12 cellular contexts compared by ENCODE assay signal in genomic region chr1:85629532-85629920, GRCh38. TPM values are rescaled to one million over a fixed set of nuclear protein-coding genes. Genes with fewer than 3 reads are reported as not detected.
DNase-seq lines count a peak whose midpoint lies in the region; ATAC-seq, FAIRE-seq and TF ChIP-seq lines count a peak whose summit lies in the region.
"Had no signal": no experiment of that assay in that cellular context is flagged by ENCODE, and none has a peak within 500 bp of the region (broad histone marks: within the 10 kb centered on the region; RNA-seq: fewer than 3 reads in every experiment).

No MANE protein-coding gene starts in this region.

- H3K9me3 ChIP-seq in HUES6 (ENCODE audit: control insufficient read depth, insufficient read depth, low read depth, low read length) = no peaks in the 10 kb centered on the region
- H3K9me3 ChIP-seq in K562 (replicated peaks; ENCODE audit: control insufficient read depth, insufficient read depth, low read depth, low read length) = no peaks in the 10 kb centered on the region
- no peaks in the 10 kb centered on the region for H3K9me3 ChIP-seq in liver (ENCODE audit: control insufficient read depth in 4 of 4, low read length in 3 of 4)
- H3K9me3 ChIP-seq in tibial artery = no peaks in the 10 kb centered on the region
- H3K9me3 ChIP-seq: adrenal gland had no signal

- TF ChIP-seq RAD21 in K562 (CRISPR knock-in tag; conservative IDR thresholded peaks at IDR 0.05 in 1 of 2, IDR thresholded peaks at IDR 0.05 in 1 of 2) = no peak
- TF ChIP-seq RAD21 in liver (IDR thresholded peaks at IDR 0.05) = peak; percentile 28 to 34

- in situ Hi-C loops in K562 (cut with MboI) = no loop called here

- TF ChIP-seq CTCF in K562 (IDR thresholded peaks at IDR 0.05 in 2 of 3, conservative IDR thresholded peaks at IDR 0.05 in 1 of 3; ENCODE audit: insufficient read depth in 2 of 3, low read depth in 1 of 3, low read length in 3 of 3) = no peak
- TF ChIP-seq CTCF in liver (IDR thresholded peaks at IDR 0.05; ENCODE audit: low read depth, low read length, missing input control) = no peak
- TF ChIP-seq CTCF in tibial artery (IDR thresholded peaks at IDR 0.05) = no peak

- H3K9ac ChIP-seq in HUES6 (ENCODE audit: low read length) (peak overlapping the region; percentile 58), K562 (ENCODE audit: insufficient read depth in 1 of 2, low read depth in 2 of 2, low read length in 2 of 2) (no peak overlapping the region), liver (ENCODE audit: low read depth in 1 of 2, low read length in 2 of 2) (peak overlapping the region in 1 of 2 donors; percentile 83)

- peak overlapping the region; percentile 34; the same call in 1 of the 2 replicates for H2AFZ ChIP-seq in K562 (ENCODE audit: low read depth, low read length)

- H3K4me3 ChIP-seq in HUES6 (ENCODE audit: low read depth, low read length) = no peak overlapping the region
- no peak overlapping the region for H3K4me3 ChIP-seq in K562
- peak overlapping the region in 2 of 3 donors; percentile 27 to 35 for H3K4me3 ChIP-seq in liver (ENCODE audit: low read depth in 1 of 3, low read length in 3 of 3)
- no peak overlapping the region for H3K4me3 ChIP-seq in tibial artery
- H3K4me3 ChIP-seq: adrenal gland had no signal

- intact Hi-C loops in K562 (cut with micrococcal nuclease) = no loop called here
- intact Hi-C loops in tibial artery (cut with DNase I; ENCODE audit: low total_unique reads) = no loop called here

- DNase-seq in K562 (ENCODE audit: extremely low read depth in 1 of 4, low spot score in 3 of 4) (no peak), tibial artery (no peak), NCI-H2107 treated with DMSO at 0.1 percent for 48 hours (lab: John Stamatoyannopoulos, UW; ENCODE audit: unreplicated experiment) (no peak), NCI-H69 (lab: John Stamatoyannopoulos, UW) (no peak)
- no peak for DNase-seq in stimulated activated CD4-positive, alpha-beta T cell treated with anti-CD3 and anti-CD28 coated beads, Interleukin-4, amount 100 ng/mL, for 24 hours
- DNase-seq: activated CD8-positive, alpha-beta memory T cell treated with anti-CD3 and anti-CD28 coated beads, Interleukin-2, amount 10 ng/mL, durations not matched to agents 7 days and 5 days; adrenal gland; T-helper 2 cell had no signal

- CTCF ChIA-PET in K562 (lab: Yijun Ruan, JAX; ENCODE audit: low intra/inter-chr PET ratio) = no interaction called here

- H3K36me3 ChIP-seq in HUES6 (ENCODE audit: control insufficient read depth, insufficient read depth, low read length) (no peaks in the 10 kb centered on the region), K562 (ENCODE audit: control insufficient read depth, insufficient read depth, low read length) (no peaks in the 10 kb centered on the region; the same call in 2 of the 3 replicates), liver (ENCODE audit: control insufficient read depth in 4 of 4, insufficient read depth in 3 of 4, low read depth in 1 of 4, low read length in 3 of 4) (no peaks in the 10 kb centered on the region), tibial artery (no peaks in the 10 kb centered on the region)
- H3K36me3 ChIP-seq: adrenal gland had no signal

- ATAC-seq in K562 = no peak
- ATAC-seq: activated CD8-positive, alpha-beta memory T cell treated with anti-CD3 and anti-CD28 coated beads, Interleukin-2, amount 10 ng/mL, durations not matched to agents 7 days and 5 days; stimulated activated effector memory CD8-positive, alpha-beta T cell treated with anti-CD3 and anti-CD28 coated beads, Interleukin-12 subunit alpha, Interleukin-12 subunit beta, amount 100 ng/mL, for 72 hours had no signal

- no peak for FAIRE-seq in K562 (lab: Jason Lieb, UNC)
- FAIRE-seq: endometrium had no signal

- no peaks in the 10 kb centered on the region for H3K79me2 ChIP-seq in K562 (ENCODE audit: control insufficient read depth, insufficient read depth, low read length)

- POLR2A ChIA-PET in K562 (lab: Yijun Ruan, JAX) = interaction anchor here (0.7 to 1.4 kb wide), 4 partner anchors 9 to 327 kb away, joined by 3 to 4 read pairs (median 3); partner anchors contain the start of gene CCN1

- H3K9me1 ChIP-seq in K562 (ENCODE audit: control insufficient read depth, insufficient read depth, low read length) = no peaks in the 10 kb centered on the region

- WGBS in K562 (ENCODE audit: insufficient coverage, low coverage, missing lambda C conversion rate) = 43% methylated on average over 2 of the region's 2 CpGs
- 20% methylated on average over 2 of the region's 2 CpGs for WGBS in liver

- BruUV-seq in K562 (replicated peaks; lab: Mats Ljungman, UMichigan) = no TSS peak

- no peaks in the 10 kb centered on the region for H4K20me1 ChIP-seq in K562 (replicated peaks; ENCODE audit: control insufficient read depth, insufficient read depth, low read length)

- H3K27ac ChIP-seq in HUES6 (ENCODE audit: low read depth, low read length) (peak overlapping the region; percentile 56; the same call in 1 of the 2 replicates), K562 (ENCODE audit: extremely low read depth, low read depth, low read length) (no peak overlapping the region; the same call in 2 of the 3 replicates), liver (ENCODE audit: low read depth in 1 of 2, low read length in 2 of 2) (peak overlapping the region; percentile 83 to 90), tibial artery (peak overlapping the region; percentile 69 to 79)

- H3K4me1 ChIP-seq in HUES6 (ENCODE audit: control insufficient read depth, insufficient read depth, low read length) (peaks cover 15% of the 10 kb centered on the region), K562 (replicated peaks in 1 of 2; ENCODE audit: control insufficient read depth in 2 of 2, insufficient read depth in 2 of 2, low read length in 2 of 2) (peaks cover 8 to 11% of the 10 kb centered on the region in 2 experiments; a peak in 3 of 5 replicates), liver (ENCODE audit: control insufficient read depth in 4 of 4, insufficient read depth in 4 of 4, low read length in 3 of 4) (peaks cover 1 to 9% (median 6%) of the 10 kb centered on the region in 4 donors), tibial artery (peaks cover 0 to 41% (median 19%) of the 10 kb centered on the region in 4 donors)
- H3K4me1 ChIP-seq: adrenal gland had no signal

- peak overlapping the region; percentile 35 for H3K4me2 ChIP-seq in K562 (ENCODE audit: insufficient read depth, low read length)

- TF ChIP-seq POLR2A in K562 (conservative IDR thresholded peaks at IDR 0.05) = no peak

- H3K27me3 ChIP-seq in HUES6 (ENCODE audit: control insufficient read depth, insufficient read depth, low read length) (no peaks in the 10 kb centered on the region), K562 (ENCODE audit: control insufficient read depth in 2 of 2, insufficient read depth in 2 of 2, low read length in 2 of 2) (no peaks in the 10 kb centered on the region), liver (ENCODE audit: control insufficient read depth in 4 of 4, insufficient read depth in 4 of 4, low read length in 3 of 4) (no peaks in the 10 kb centered on the region), tibial artery (no peaks in the 10 kb centered on the region)
- H3K27me3 ChIP-seq: adrenal gland had no signal

- no peak for TF ChIP-seq EP300 in K562 (IDR thresholded peaks at IDR 0.05; ENCODE audit: low read length)

TF ChIP-seq in K562, 482 proteins besides CTCF, POLR2A, EP300 and RAD21 (continues in another document):
- TF ChIP-seq CTBP1 (IDR thresholded peaks at IDR 0.05; ENCODE audit: borderline replicate concordance) = no peak

TF ChIP-seq in liver, 16 proteins besides CTCF, POLR2A, EP300 and RAD21 (continues in another document):
- TF ChIP-seq, protein P1, sequence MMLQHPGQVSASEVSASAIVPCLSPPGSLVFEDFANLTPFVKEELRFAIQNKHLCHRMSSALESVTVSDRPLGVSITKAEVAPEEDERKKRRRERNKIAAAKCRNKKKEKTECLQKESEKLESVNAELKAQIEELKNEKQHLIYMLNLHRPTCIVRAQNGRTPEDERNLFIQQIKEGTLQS (IDR thresholded peaks at IDR 0.05) = peak; percentile 42
- TF ChIP-seq RXRA (IDR thresholded peaks at IDR 0.05) (peak; percentile 62 to 72), SP1 (IDR thresholded peaks at IDR 0.05) (peak; percentile 84), HNF4A (conservative IDR thresholded peaks at IDR 0.05) (peak; percentile 53 to 61), TAF1 (conservative IDR thresholded peaks at IDR 0.05) (peak; percentile 85), GABPA (IDR thresholded peaks at IDR 0.05 in 1 of 2, conservative IDR thresholded peaks at IDR 0.05 in 1 of 2) (peak in 1 of 2 donors; percentile 44), YY1 (IDR thresholded peaks at IDR 0.05) (peak; percentile 66), HNF4G (IDR thresholded peaks at IDR 0.05) (no peak), NR2F2 (IDR thresholded peaks at IDR 0.05) (no peak), FOXA1 (IDR thresholded peaks at IDR 0.05) (peak; percentile 47), JUND (IDR thresholded peaks at IDR 0.05) (peak; percentile 31 to 71)
- TF ChIP-seq, protein P2, sequence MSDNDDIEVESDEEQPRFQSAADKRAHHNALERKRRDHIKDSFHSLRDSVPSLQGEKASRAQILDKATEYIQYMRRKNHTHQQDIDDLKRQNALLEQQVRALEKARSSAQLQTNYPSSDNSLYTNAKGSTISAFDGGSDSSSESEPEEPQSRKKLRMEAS (IDR thresholded peaks at IDR 0.05) = peak; percentile 60

RNA-seq across cellular contexts. Expression of gene CCN1, which starts 49.0 kb away (rescaled TPM):
- total RNA-seq in K562 (2011; cell fraction: chromatin; rRNA removed; ENCODE audit: low replicate concordance) = 2.5 and 3.1 TPM in 2 replicates
- 3.2 and 3.4 TPM in 2 replicates for total RNA-seq in K562 (2011; cell fraction: nucleolus; rRNA removed)
- total RNA-seq in K562 (2011; cell fraction: nucleoplasm; rRNA removed) = 2.0 and 2.7 TPM in 2 replicates
- total RNA-seq in K562 (2014; rRNA removed) (0.27 and 1.0 TPM in 2 replicates), K562 (2014; rRNA removed; fragmentation: Illumina TruSeq; extraction: Trizol) (1.2 and 1.5 TPM in 2 replicates), K562 (2015; rRNA removed; fragmentation: Illumina TruSeq; extraction: Trizol) (0.62 and 0.64 TPM in 2 replicates), K562 (2021) (3.8 and 4.2 TPM in 2 replicates), liver (1 to 10 TPM; 3.5 to 5.9 TPM)
- polyA plus RNA-seq in K562 (2011; rRNA removed) (0.31 and 0.59 TPM in 2 replicates), K562 (2014; fragmentation: Illumina TruSeq; extraction: Trizol) (1.5 and 2.8 TPM in 2 replicates), K562 (2014; fragmentation: Nextera tagmentation; extraction: Ambion mirVana) (under 1 TPM; 0.41 to 0.53 TPM), K562 (2014; rRNA removed) (1.7 and 4.2 TPM in 2 replicates), liver (10 to 100 TPM; 14.1 to 54.4 TPM)
- polyA plus RNA-seq in K562 (2011; cell fraction: cytosol; rRNA removed) = 0.69 and 1.1 TPM in 2 replicates
- polyA plus RNA-seq in K562 (2011; cell fraction: nucleus; rRNA removed) = 2.1 and 2.4 TPM in 2 replicates
- 2.7 and 3.6 TPM in 2 replicates for polyA plus RNA-seq in K562 (2012)
- polyA minus RNA-seq in K562 (2011; rRNA and poly(A)+ RNA removed) = 0.72 and 0.95 TPM in 2 replicates
- 0.73 and 0.95 TPM in 2 replicates for polyA minus RNA-seq in K562 (2011; cell fraction: cytosol; rRNA and poly(A)+ RNA removed)
- polyA minus RNA-seq in K562 (2011; cell fraction: nucleus; rRNA and poly(A)+ RNA removed) = 0.67 and 2.7 TPM in 2 replicates
- total RNA-seq: activated CD8-positive, alpha-beta memory T cell treated with anti-CD3 and anti-CD28 coated beads, Interleukin-2, amount 10 ng/mL, durations not matched to agents 7 days and 5 days had no signal

Comparison
In these comparisons a context has a peak if more than half of its experiments do, and no peak if none do; other contexts are left out.
1. H3K4me3 ChIP-seq: peak in liver (2 of 3); none in HUES6 (single experiment), K562 (single experiment) and tibial artery (0 of 2).